In genomic region chr2:145563752-145564615, GRCh38 we compare ENCODE assay signal across 11 cellular contexts.
DNase-seq lines count a peak whose midpoint lies in the region; ATAC-seq and TF ChIP-seq lines count a peak whose summit lies in the region.
"Had no signal": no experiment of that assay in that cellular context is flagged by ENCODE, and none has a peak within 500 bp of the region (broad histone marks: within the 10 kb centered on the region; RNA-seq: fewer than 3 reads in every experiment).

No MANE protein-coding gene starts in this region.

- intact Hi-C loops in lower lobe of right lung (cut with DNase I): no loop called here

- TF ChIP-seq CTCF in lower lobe of right lung (IDR thresholded peaks at IDR 0.05) (no peak), osteocyte (IDR thresholded peaks at IDR 0.05) (no peak)

- no peaks in the 10 kb centered on the region for H3K36me3 Mint-ChIP-seq in activated CD8-positive, alpha-beta T cell treated with anti-CD3 and anti-CD28 coated beads, Interleukin-2, amount 10 ng/mL, durations not matched to agents 7 days and 5 days (ENCODE audit: low read depth)
- no peaks in the 10 kb centered on the region for H3K36me3 Mint-ChIP-seq in osteocyte (ENCODE audit: unreplicated experiment)
- H3K36me3 Mint-ChIP-seq: activated naive CD8-positive, alpha-beta T cell had no signal

- no peaks in the 10 kb centered on the region for H3K4me1 Mint-ChIP-seq in activated CD8-positive, alpha-beta T cell treated with anti-CD3 and anti-CD28 coated beads, Interleukin-2, amount 10 ng/mL, durations not matched to agents 7 days and 5 days (ENCODE audit: low read depth)
- H3K4me1 Mint-ChIP-seq in osteocyte (ENCODE audit: unreplicated experiment): peaks cover 15% of the 10 kb centered on the region

- H3K27me3 Mint-ChIP-seq in activated CD8-positive, alpha-beta T cell treated with anti-CD3 and anti-CD28 coated beads, Interleukin-2, amount 10 ng/mL, durations not matched to agents 7 days and 5 days (ENCODE audit: low read depth): peaks cover 2% of the 10 kb centered on the region
- H3K27me3 Mint-ChIP-seq in osteocyte (ENCODE audit: unreplicated experiment): no peaks in the 10 kb centered on the region
- H3K27me3 Mint-ChIP-seq: activated naive CD8-positive, alpha-beta T cell had no signal

- ATAC-seq in lower lobe of right lung (peak; percentile 86 to 97), GM21723 (IDR thresholded peaks at IDR 0.05; ENCODE audit: unreplicated experiment) (no peak), HG03520 (IDR thresholded peaks at IDR 0.05; ENCODE audit: unreplicated experiment) (no peak)
- ATAC-seq in activated CD8-positive, alpha-beta T cell treated with anti-CD3 and anti-CD28 coated beads, Interleukin-2, amount 10 ng/mL, durations not matched to agents 7 days and 5 days: no peak

- H3K9me3 ChIP-seq in lower lobe of right lung: no peaks in the 10 kb centered on the region

- H3K27ac ChIP-seq in lower lobe of right lung: no peak overlapping the region

- H3K9me3 Mint-ChIP-seq in activated CD8-positive, alpha-beta T cell treated with anti-CD3 and anti-CD28 coated beads, Interleukin-2, amount 10 ng/mL, durations not matched to agents 7 days and 5 days (ENCODE audit: insufficient read depth): no peaks in the 10 kb centered on the region
- no peaks in the 10 kb centered on the region for H3K9me3 Mint-ChIP-seq in osteocyte (ENCODE audit: unreplicated experiment)

- no peak overlapping the region for H3K27ac Mint-ChIP-seq in activated CD8-positive, alpha-beta T cell treated with anti-CD3 and anti-CD28 coated beads, Interleukin-2, amount 10 ng/mL, durations not matched to agents 7 days and 5 days
- H3K27ac Mint-ChIP-seq in osteocyte (ENCODE audit: unreplicated experiment): no peak overlapping the region
- H3K27ac Mint-ChIP-seq: activated naive CD8-positive, alpha-beta T cell had no signal

- DNase-seq in A172 (ENCODE audit: low spot score): peak; percentile 6
- DNase-seq in NCI-H1417 treated with DMSO at 0.1 percent for 48 hours (lab: John Stamatoyannopoulos, UW): peak; percentile 21
- DNase-seq in astrocyte of the hippocampus (ENCODE audit: low read depth, low spot score): peak; percentile 26
- no peak for DNase-seq in lower lobe of right lung
- DNase-seq in activated CD8-positive, alpha-beta T cell treated with anti-CD3 and anti-CD28 coated beads, Interleukin-2, amount 10 ng/mL, durations not matched to agents 7 days and 5 days: no peak
- DNase-seq in osteocyte (ENCODE audit: extremely low spot score, unreplicated experiment): no peak
- DNase-seq: activated CD4-positive, alpha-beta T cell treated with anti-CD3 and anti-CD28 coated beads, Interleukin-2, amount 50 U/mL, for 4 hours; NCI-H524 treated with DMSO at 0.1 percent for 48 hours had no signal

- H3K27me3 ChIP-seq in lower lobe of right lung (ENCODE audit: low read depth): no peaks in the 10 kb centered on the region

- CTCF ChIA-PET in activated CD8-positive, alpha-beta T cell treated with anti-CD3 and anti-CD28 coated beads, Interleukin-2, amount 10 ng/mL, durations not matched to agents 7 days and 5 days (lab: Charles Lee): no interaction called here

- H3K4me3 Mint-ChIP-seq in activated CD8-positive, alpha-beta T cell treated with anti-CD3 and anti-CD28 coated beads, Interleukin-2, amount 10 ng/mL, durations not matched to agents 7 days and 5 days: no peak overlapping the region
- no peak overlapping the region for H3K4me3 Mint-ChIP-seq in osteocyte (ENCODE audit: unreplicated experiment)
- H3K4me3 Mint-ChIP-seq: activated naive CD8-positive, alpha-beta T cell had no signal

- H3K4me1 ChIP-seq in lower lobe of right lung: no peaks in the 10 kb centered on the region

- POLR2A ChIA-PET in activated CD8-positive, alpha-beta T cell treated with anti-CD3 and anti-CD28 coated beads, Interleukin-2, amount 10 ng/mL, durations not matched to agents 7 days and 5 days (lab: Charles Lee): interaction anchor here (0.7 kb wide), 1 partner anchor 389 kb away, joined by 3 read pairs; no protein-coding TSS in a partner anchor

- H3K4me3 ChIP-seq in lower lobe of right lung: no peak overlapping the region

- no peaks in the 10 kb centered on the region for H3K36me3 ChIP-seq in lower lobe of right lung

Comparison
In these comparisons a context has a peak if more than half of its experiments do, and no peak if none do; other contexts are left out.
1. DNase-seq: peak in A172 (single experiment), NCI-H1417 treated with DMSO at 0.1 percent for 48 hours (single experiment) and astrocyte of the hippocampus (single experiment); none in lower lobe of right lung (single experiment), activated CD8-positive, alpha-beta T cell treated with anti-CD3 and anti-CD28 coated beads, Interleukin-2, amount 10 ng/mL, durations not matched to agents 7 days and 5 days (single experiment) and osteocyte (single experiment).
2. ATAC-seq: peak in lower lobe of right lung (2 of 2); none in activated CD8-positive, alpha-beta T cell treated with anti-CD3 and anti-CD28 coated beads, Interleukin-2, amount 10 ng/mL, durations not matched to agents 7 days and 5 days (single experiment), GM21723 (single experiment) and HG03520 (single experiment).